1 cellular context compared by ENCODE assay signal in genomic region chr7:23020742-23021401, GRCh38.
A peak's percentile ranks its signal among the peaks of the same experiment; 100 is the strongest.
TF ChIP-seq lines count a peak whose summit lies in the region.

No MANE protein-coding gene starts in this region.

TF ChIP-seq in K562, 482 proteins besides CTCF, POLR2A, EP300 and RAD21 (continued from another document):
- TF ChIP-seq, protein P1, sequence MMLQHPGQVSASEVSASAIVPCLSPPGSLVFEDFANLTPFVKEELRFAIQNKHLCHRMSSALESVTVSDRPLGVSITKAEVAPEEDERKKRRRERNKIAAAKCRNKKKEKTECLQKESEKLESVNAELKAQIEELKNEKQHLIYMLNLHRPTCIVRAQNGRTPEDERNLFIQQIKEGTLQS (IDR thresholded peaks at IDR 0.05) = peak; percentile 55
- TF ChIP-seq, protein P1 (CRISPR knock-in tag; conservative IDR thresholded peaks at IDR 0.05) = no peak
- TF ChIP-seq MEF2A (IDR thresholded peaks at IDR 0.05; ENCODE audit: control insufficient read depth, low read depth, low read length) (0 out of 2 replicates have a peak, but pooled peaks have one; percentile 22), FOSL1 (tag; conservative IDR thresholded peaks at IDR 0.05) (0 out of 2 replicates have a peak, but pooled peaks have one; percentile 23), JUN (IDR thresholded peaks at IDR 0.05; ENCODE audit: borderline replicate concordance, low read depth, low read length) (peak; percentile 11; the same call in 1 of the 2 replicates), JUN (CRISPR knock-in tag; IDR thresholded peaks at IDR 0.05; ENCODE audit: borderline replicate concordance) (no peak), MAZ (CRISPR knock-in tag; conservative IDR thresholded peaks at IDR 0.05 in 1 of 2, IDR thresholded peaks at IDR 0.05 in 1 of 2) (no peak)
